ENCODE assay signal across 27 cellular contexts in the genomic region with DNA sequence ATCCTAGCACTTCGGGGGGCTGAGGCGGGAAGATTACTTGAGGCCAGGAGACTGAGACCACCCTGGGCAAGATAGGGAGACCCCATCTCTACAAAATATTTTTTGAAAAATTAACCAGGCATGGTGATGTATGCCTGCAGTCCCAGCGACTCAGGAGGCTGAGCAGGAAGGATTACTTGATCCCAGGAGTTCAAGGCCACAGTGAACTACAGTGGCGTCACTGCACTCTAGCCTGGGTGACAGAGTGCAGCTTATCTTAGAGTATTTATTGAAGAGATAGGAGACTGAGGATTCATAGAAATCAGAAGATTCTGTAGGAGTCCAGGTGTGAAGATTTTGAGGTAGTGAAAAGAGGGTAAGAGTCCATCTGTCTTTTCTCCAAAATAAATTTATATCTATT.
"Had no signal": no experiment of that assay in that cellular context is flagged by ENCODE, and none has a peak within 500 bp of the region (broad histone marks: within the 10 kb centered on the region; RNA-seq: fewer than 3 reads in every experiment).

No MANE protein-coding gene starts in this region.

- H3K27me3 Mint-ChIP-seq: activated B cell treated with CpG ODN at 0.5 μM for 24 hours; activated CD4-positive, alpha-beta T cell treated with anti-CD3 and anti-CD28 coated beads, Interleukin-2, amount 10 ng/mL, durations not matched to agents 24 days and 14 days; activated naive CD4-positive, alpha-beta T cell treated with anti-CD3 and anti-CD28 coated beads, Interleukin-2, amount 10 ng/mL, durations not matched to agents 7 days and 5 days; activated naive CD8-positive, alpha-beta T cell treated with anti-CD3 and anti-CD28 coated beads for 36 hours had no signal

- H3K27ac Mint-ChIP-seq: activated B cell treated with CpG ODN at 0.5 μM for 24 hours; activated CD4-positive, alpha-beta T cell treated with anti-CD3 and anti-CD28 coated beads, Interleukin-2, amount 10 ng/mL, durations not matched to agents 24 days and 14 days; activated naive CD4-positive, alpha-beta T cell treated with anti-CD3 and anti-CD28 coated beads, Interleukin-2, amount 10 ng/mL, durations not matched to agents 7 days and 5 days; activated naive CD8-positive, alpha-beta T cell treated with anti-CD3 and anti-CD28 coated beads for 36 hours; activated T-helper 2 cell treated with anti-CD3 and anti-CD28 coated beads, Interferon-gamma antibody, Interleukin-2, Interleukin-4, amounts not matched to agents 10 μg/mL and 5 μg/mL and 100 μg/mL, durations not matched to agents 14 hours and 24 hours and 36 hours; T-helper 1 cell treated with Interleukin-12 subunit alpha and Interleukin-12 subunit beta and Interleukin-4 antibody, amounts not matched to agents 30 μg/mL and 1 μg/mL, for 36 hours had no signal

- H3K4me1 ChIP-seq: Peyer's patch had no signal

- H3K4me1 Mint-ChIP-seq: activated naive CD4-positive, alpha-beta T cell treated with anti-CD3 and anti-CD28 coated beads, Interleukin-2, amount 10 ng/mL, durations not matched to agents 7 days and 5 days had no signal

- H3K27ac ChIP-seq: Peyer's patch had no signal

- H3K27me3 ChIP-seq: MG63, Peyer's patch had no signal

- H3K4me3 ChIP-seq: MG63, Peyer's patch had no signal

- DNase-seq: activated B cell treated with CpG ODN at 0.5 μM for 24 hours; activated CD4-positive, alpha-beta T cell treated with anti-CD3 and anti-CD28 coated beads for 1 hour; activated CD4-positive, alpha-beta T cell treated with anti-CD3 and anti-CD28 coated beads, Interleukin-2, amount 10 ng/mL, durations not matched to agents 24 days and 14 days; activated CD4-positive, alpha-beta T cell treated with anti-CD3 and anti-CD28 coated beads, Interleukin-2, amount 50 U/mL, for 48 hours; activated gamma-delta T cell treated with Interleukin-2 at 50 U/mL for 16 hours; activated naive CD4-positive, alpha-beta T cell treated with anti-CD3 and anti-CD28 coated beads, Interleukin-2, amount 10 ng/mL, durations not matched to agents 7 days and 5 days; activated naive CD8-positive, alpha-beta T cell treated with anti-CD3 and anti-CD28 coated beads for 36 hours; activated T-cell treated with anti-CD3 and anti-CD28 coated beads for 4 hours; activated T-cell treated with anti-CD3 and anti-CD28 coated beads, Interleukin-2, amount 50 U/mL, for 48 hours; anterior cingulate cortex; MG63; MV-4-11; NCI-H1092 treated with DMSO at 0.1 percent for 48 hours; NCI-H1417 treated with DMSO at 0.1 percent for 48 hours; NCI-H1694; NCI-H2029; NCI-H2107; NCI-H2171 treated with DMSO at 0.1 percent for 48 hours; NCI-H226; NCI-H510A treated with DMSO at 0.1 percent for 48 hours; NCI-H69; NK-92 treated with Interleukin-12 subunit alpha and Interleukin-12 subunit beta, amount 100 ng/mL, for 24 hours; OCI-M1; Peyer's patch; SHP77 treated with DMSO at 0.1 percent for 48 hours had no signal

- H3K9me3 Mint-ChIP-seq: activated B cell treated with CpG ODN at 0.5 μM for 24 hours; activated CD4-positive, alpha-beta T cell treated with anti-CD3 and anti-CD28 coated beads, Interleukin-2, amount 10 ng/mL, durations not matched to agents 24 days and 14 days; activated naive CD4-positive, alpha-beta T cell treated with anti-CD3 and anti-CD28 coated beads, Interleukin-2, amount 10 ng/mL, durations not matched to agents 7 days and 5 days; activated naive CD8-positive, alpha-beta T cell treated with anti-CD3 and anti-CD28 coated beads for 36 hours; activated T-helper 2 cell treated with anti-CD3 and anti-CD28 coated beads, Interferon-gamma antibody, Interleukin-2, Interleukin-4, amounts not matched to agents 10 μg/mL and 5 μg/mL and 100 μg/mL, durations not matched to agents 14 hours and 24 hours and 36 hours; T-helper 1 cell treated with Interleukin-12 subunit alpha and Interleukin-12 subunit beta and Interleukin-4 antibody, amounts not matched to agents 30 μg/mL and 1 μg/mL, for 36 hours had no signal

- H3K4me3 Mint-ChIP-seq: activated B cell treated with CpG ODN at 0.5 μM for 24 hours; activated CD4-positive, alpha-beta T cell treated with anti-CD3 and anti-CD28 coated beads, Interleukin-2, amount 10 ng/mL, durations not matched to agents 24 days and 14 days; activated naive CD4-positive, alpha-beta T cell treated with anti-CD3 and anti-CD28 coated beads, Interleukin-2, amount 10 ng/mL, durations not matched to agents 7 days and 5 days; activated naive CD8-positive, alpha-beta T cell treated with anti-CD3 and anti-CD28 coated beads for 36 hours; T-helper 1 cell treated with Interleukin-12 subunit alpha and Interleukin-12 subunit beta and Interleukin-4 antibody, amounts not matched to agents 30 μg/mL and 1 μg/mL, for 36 hours had no signal

- H3K9me3 ChIP-seq: MG63, Peyer's patch had no signal

- H3K36me3 ChIP-seq: MG63 had no signal
